ENCODE assay signal across 35 cellular contexts in genomic region chr12:28421374-28421773, GRCh38.
DNase-seq lines count a peak whose midpoint lies in the region; ATAC-seq, FAIRE-seq and TF ChIP-seq lines count a peak whose summit lies in the region.
"Had no signal": no experiment of that assay in that cellular context is flagged by ENCODE, and none has a peak within 500 bp of the region (broad histone marks: within the 10 kb centered on the region; RNA-seq: fewer than 3 reads in every experiment).

No MANE protein-coding gene starts in this region.

- H3K9me3 ChIP-seq in HEK293 (ENCODE audit: control insufficient read depth, insufficient read depth, low read depth, low read length) = no peaks in the 10 kb centered on the region
- H3K9me3 ChIP-seq in IMR-90 (ENCODE audit: control insufficient read depth, insufficient read depth, low read length) = peaks cover 2% of the 10 kb centered on the region; the same call in 1 of the 2 replicates
- H3K9me3 ChIP-seq in T-helper 17 cell (ENCODE audit: control insufficient read depth, low read length, poor library complexity, severe bottlenecking) = no peaks in the 10 kb centered on the region
- H3K9me3 ChIP-seq in K562 (replicated peaks; ENCODE audit: control insufficient read depth, insufficient read depth, low read depth, low read length) = no peaks in the 10 kb centered on the region
- no peaks in the 10 kb centered on the region for H3K9me3 ChIP-seq in OCI-LY7 (ENCODE audit: low read length)
- H3K9me3 ChIP-seq in CD4-positive, alpha-beta T cell (ENCODE audit: control insufficient read depth, low read length) = no peaks in the 10 kb centered on the region
- H3K9me3 ChIP-seq: A549, BE2C, BLaER1, Caco-2 had no signal

- no peak for TF ChIP-seq CTCF in HEK293 (tag by site-specific recombination; IDR thresholded peaks at IDR 0.05)
- no peak for TF ChIP-seq CTCF in IMR-90 (conservative IDR thresholded peaks at IDR 0.05; ENCODE audit: low read depth, low read length)
- TF ChIP-seq CTCF in K562 (IDR thresholded peaks at IDR 0.05 in 2 of 3, conservative IDR thresholded peaks at IDR 0.05 in 1 of 3; ENCODE audit: insufficient read depth in 2 of 3, low read depth in 1 of 3, low read length in 3 of 3) = no peak
- TF ChIP-seq CTCF in OCI-LY7 (conservative IDR thresholded peaks at IDR 0.05; ENCODE audit: low read length) = no peak
- no peak for TF ChIP-seq CTCF in CD4-positive, alpha-beta T cell (IDR thresholded peaks at IDR 0.05)

- H3K27me3 ChIP-seq in IMR-90 (ENCODE audit: control insufficient read depth, insufficient read depth, low read length) (no peaks in the 10 kb centered on the region), K562 (ENCODE audit: control insufficient read depth in 2 of 2, insufficient read depth in 2 of 2, low read length in 2 of 2) (no peaks in the 10 kb centered on the region)
- no peaks in the 10 kb centered on the region for H3K27me3 ChIP-seq in CD4-positive, alpha-beta T cell (ENCODE audit: control insufficient read depth, insufficient read depth, low read length)
- H3K27me3 ChIP-seq: BE2C; BLaER1; BLaER1 treated with 17β-estradiol and CSF1 and Interleukin-3, amounts not matched to agents 10 nM and 100 nM had no signal

- H4K5ac ChIP-seq in IMR-90 (ENCODE audit: low read depth, low read length) = no peak overlapping the region

- peak overlapping the region; percentile 25 for H2BK5ac ChIP-seq in IMR-90 (ENCODE audit: low read depth, low read length, poor library complexity, severe bottlenecking)

- no peak for TF ChIP-seq POLR2A in IMR-90 (IDR thresholded peaks at IDR 0.05; ENCODE audit: low read depth, low read length)
- TF ChIP-seq POLR2A in K562 (conservative IDR thresholded peaks at IDR 0.05) = no peak

- no peak overlapping the region for H2AK9ac ChIP-seq in IMR-90 (replicated peaks; ENCODE audit: low read depth, low read length, poor library complexity)

- no peaks in the 10 kb centered on the region for H3K9me2 ChIP-seq in OCI-LY7 (ENCODE audit: insufficient read depth, low read length)

- TF ChIP-seq EP300 in K562 (IDR thresholded peaks at IDR 0.05; ENCODE audit: low read length) = no peak

- no peak overlapping the region for H3K4me3 ChIP-seq in HEK293 (ENCODE audit: low read depth, low read length)
- H3K4me3 ChIP-seq in IMR-90 (ENCODE audit: insufficient read depth, low read depth, low read length) = no peak overlapping the region
- no peak overlapping the region for H3K4me3 ChIP-seq in K562
- H3K4me3 ChIP-seq in OCI-LY7 (ENCODE audit: low read depth, low read length, poor library complexity, severe bottlenecking) = no peak overlapping the region
- H3K4me3 ChIP-seq: A549; BLaER1; BLaER1 treated with 17β-estradiol and CSF1 and Interleukin-3, amounts not matched to agents 10 nM and 100 nM had no signal

- in situ Hi-C loops in IMR-90 (cut with MboI; ENCODE audit: low sequenced_read_pairs) = no loop called here
- in situ Hi-C loops in K562 (cut with MboI) = no loop called here

- H4K20me1 ChIP-seq in IMR-90 (ENCODE audit: insufficient read depth, low read length) (no peaks in the 10 kb centered on the region), K562 (replicated peaks; ENCODE audit: control insufficient read depth, insufficient read depth, low read length) (no peaks in the 10 kb centered on the region), OCI-LY7 (ENCODE audit: insufficient read depth, low read length) (no peaks in the 10 kb centered on the region)
- H4K20me1 ChIP-seq: BLaER1; BLaER1 treated with 17β-estradiol and CSF1 and Interleukin-3, amounts not matched to agents 10 nM and 100 nM had no signal

- DNase-seq in IMR-90 (no peak), T-helper 17 cell (no peak), K562 (ENCODE audit: extremely low read depth in 1 of 4, low spot score in 3 of 4) (no peak), OCI-LY7 (ENCODE audit: low spot score) (no peak), foreskin melanocyte (no peak), NCI-H226 (no peak)
- no peak for DNase-seq in CD4-positive, alpha-beta T cell
- DNase-seq: 8988T; ACHN; AML-193; BE2C; C1 segment of cervical spinal cord; Caco-2; Calu3; CD4-positive, CD25-positive, alpha-beta regulatory T cell; CD8-positive, alpha-beta memory T cell; CD8-positive, alpha-beta T cell; COR-L47; DMS 273 treated with DMSO at 0.1 percent for 48 hours; DMS153; DMS53; DMS79; DMS79 treated with DMSO at 0.1 percent for 48 hours; DND-41; EL had no signal

- no TSS peak for BruUV-seq in IMR-90 (replicated peaks; lab: Mats Ljungman, UMichigan)
- no TSS peak for BruUV-seq in K562 (replicated peaks; lab: Mats Ljungman, UMichigan)
- no TSS peak for BruUV-seq in OCI-LY7 (replicated peaks; lab: Mats Ljungman, UMichigan)

- peak overlapping the region; percentile 2 for H3K4me3 Mint-ChIP-seq in T-helper 17 cell
- H3K4me3 Mint-ChIP-seq in CD4-positive, alpha-beta T cell = no peak overlapping the region
- H3K4me3 Mint-ChIP-seq: B cell; CD14-positive monocyte; CD4-positive, alpha-beta memory T cell; CD4-positive, CD25-positive, alpha-beta regulatory T cell; CD8-positive, alpha-beta memory T cell; CD8-positive, alpha-beta T cell had no signal

- ATAC-seq in IMR-90 (ENCODE audit: low read depth) = no peak
- no peak for ATAC-seq in T-helper 17 cell
- no peak for ATAC-seq in K562
- ATAC-seq in CD4-positive, alpha-beta T cell (ENCODE audit: poor library complexity) = no peak
- ATAC-seq: A549; CD8-positive, alpha-beta T cell had no signal

- H3K9me3 Mint-ChIP-seq in CD4-positive, alpha-beta T cell = peaks cover 5% of the 10 kb centered on the region

- no peak overlapping the region for H3K56ac ChIP-seq in IMR-90 (ENCODE audit: extremely low read depth, insufficient read depth, low read length)

- H3K9ac ChIP-seq in IMR-90 (ENCODE audit: low read depth, low read length) (no peak overlapping the region), K562 (ENCODE audit: insufficient read depth in 1 of 2, low read depth in 2 of 2, low read length in 2 of 2) (no peak overlapping the region)
- H3K9ac ChIP-seq: BLaER1; BLaER1 treated with 17β-estradiol and CSF1 and Interleukin-3, amounts not matched to agents 10 nM and 100 nM had no signal

- no peak overlapping the region for H2BK20ac ChIP-seq in IMR-90 (ENCODE audit: low read depth, low read length)

- no peaks in the 10 kb centered on the region for H3K9me1 ChIP-seq in IMR-90 (ENCODE audit: insufficient read depth, low read length)
- no peaks in the 10 kb centered on the region for H3K9me1 ChIP-seq in K562 (ENCODE audit: control insufficient read depth, insufficient read depth, low read length)

- H4K8ac ChIP-seq in IMR-90 (ENCODE audit: low read depth in 2 of 2, low read length in 2 of 2) = no peak overlapping the region

- no CpG with 5 or more reads among the region's 1 CpG for WGBS in IMR-90 (ENCODE audit: extremely low coverage in 2 of 2, insufficient read length in 1 of 2), 2 experiments
- WGBS in K562 (ENCODE audit: insufficient coverage, low coverage, missing lambda C conversion rate) = 78% methylated on average over 1 of the region's 1 CpG

- H3K4me1 ChIP-seq in HEK293 (ENCODE audit: control insufficient read depth, insufficient read depth, low read length) (no peaks in the 10 kb centered on the region), IMR-90 (ENCODE audit: control insufficient read depth, insufficient read depth, low read length) (0 out of 2 replicates have a peak, but pooled peaks cover 1% of the 10 kb centered on the region), K562 (replicated peaks in 1 of 2; ENCODE audit: control insufficient read depth in 2 of 2, insufficient read depth in 2 of 2, low read length in 2 of 2) (no peaks in the 10 kb centered on the region; a peak in 1 of 5 replicates), OCI-LY7 (ENCODE audit: insufficient read depth, low read length, poor library complexity, severe bottlenecking) (no peaks in the 10 kb centered on the region)
- H3K4me1 ChIP-seq: A549; BE2C; BLaER1; BLaER1 treated with 17β-estradiol and CSF1 and Interleukin-3, amounts not matched to agents 10 nM and 100 nM; Caco-2 had no signal

- peaks cover 6% of the 10 kb centered on the region for H3K4me1 Mint-ChIP-seq in T-helper 17 cell
- no peaks in the 10 kb centered on the region for H3K4me1 Mint-ChIP-seq in CD4-positive, alpha-beta T cell (ENCODE audit: low read depth)
- H3K4me1 Mint-ChIP-seq: CD14-positive monocyte had no signal

- H2BK120ac ChIP-seq in IMR-90 (ENCODE audit: low read depth, low read length) = no peak overlapping the region

- H3K4me2 ChIP-seq in IMR-90 (ENCODE audit: low read depth, low read length) = no peak overlapping the region
- H3K4me2 ChIP-seq in K562 (ENCODE audit: insufficient read depth, low read length) = no peak overlapping the region
- H3K4me2 ChIP-seq in OCI-LY7 (ENCODE audit: low read length) = no peak overlapping the region
- H3K4me2 ChIP-seq: A549; BLaER1; BLaER1 treated with 17β-estradiol and CSF1 and Interleukin-3, amounts not matched to agents 10 nM and 100 nM had no signal

- H3K27ac Mint-ChIP-seq in T-helper 17 cell = no peak overlapping the region
- H3K27ac Mint-ChIP-seq in CD4-positive, alpha-beta T cell = no peak overlapping the region
- H3K27ac Mint-ChIP-seq: B cell; CD14-positive monocyte; CD4-positive, alpha-beta memory T cell; CD4-positive, CD25-positive, alpha-beta regulatory T cell; CD8-positive, alpha-beta memory T cell; CD8-positive, alpha-beta T cell had no signal

- H3K36me3 Mint-ChIP-seq in T-helper 17 cell (ENCODE audit: low read depth) = peaks cover 2% of the 10 kb centered on the region
- H3K36me3 Mint-ChIP-seq in CD4-positive, alpha-beta T cell (ENCODE audit: low read depth) = peaks cover 49% of the 10 kb centered on the region

- no peaks in the 10 kb centered on the region for H3K36me3 ChIP-seq in HEK293 (ENCODE audit: control insufficient read depth in 2 of 2, insufficient read depth in 1 of 2, low read length in 2 of 2)
- no peaks in the 10 kb centered on the region for H3K36me3 ChIP-seq in IMR-90 (ENCODE audit: control insufficient read depth, insufficient read depth, low read length)
- no peaks in the 10 kb centered on the region for H3K36me3 ChIP-seq in K562 (ENCODE audit: control insufficient read depth, insufficient read depth, low read length)
- no peaks in the 10 kb centered on the region for H3K36me3 ChIP-seq in OCI-LY7 (ENCODE audit: insufficient read depth, low read length)
- H3K36me3 ChIP-seq: BE2C, BLaER1 had no signal

- no peak for TF ChIP-seq RAD21 in IMR-90 (IDR thresholded peaks at IDR 0.05; ENCODE audit: low read length)
- TF ChIP-seq RAD21 in K562 (CRISPR knock-in tag; conservative IDR thresholded peaks at IDR 0.05 in 1 of 2, IDR thresholded peaks at IDR 0.05 in 1 of 2) = no peak

- H3K14ac ChIP-seq in IMR-90 (replicated peaks; ENCODE audit: low read depth, low read length) = no peak overlapping the region

- no peak overlapping the region; the same call in 2 of the 3 replicates for H2BK15ac ChIP-seq in IMR-90 (ENCODE audit: low read depth, low read length)

- CTCF ChIA-PET in HEK293 (lab: Yijun Ruan, JAX) = no interaction called here
- CTCF ChIA-PET in IMR-90 (lab: Yijun Ruan, JAX) = no interaction called here
- CTCF ChIA-PET in K562 (lab: Yijun Ruan, JAX; ENCODE audit: low intra/inter-chr PET ratio) = no interaction called here
- CTCF ChIA-PET in OCI-LY7 (lab: Charles Lee; ENCODE audit: unreplicated experiment) = no interaction called here
- CTCF ChIA-PET in CD4-positive, alpha-beta T cell (lab: Charles Lee) = no interaction called here

- POLR2A ChIA-PET in HEK293 (lab: Yijun Ruan, JAX) = no interaction called here
- POLR2A ChIA-PET in IMR-90 (lab: Charles Lee; ENCODE audit: unreplicated experiment) = no interaction called here
- POLR2A ChIA-PET in K562 (lab: Yijun Ruan, JAX) = no interaction called here
- POLR2A ChIA-PET in OCI-LY7 (lab: Charles Lee) = interaction anchor here (0.7 kb wide), 1 partner anchor 12 kb away, joined by 3 read pairs; no protein-coding TSS in a partner anchor
- POLR2A ChIA-PET in CD4-positive, alpha-beta T cell (lab: Charles Lee) = no interaction called here

- H3K27ac ChIP-seq in HEK293 (ENCODE audit: extremely low read depth, low read depth, low read length) (no peak overlapping the region), IMR-90 (ENCODE audit: insufficient read depth, low read length) (no peak overlapping the region), K562 (ENCODE audit: extremely low read depth, low read depth, low read length) (no peak overlapping the region), OCI-LY7 (ENCODE audit: low read depth, low read length, poor library complexity, severe bottlenecking) (no peak overlapping the region)
- no peak overlapping the region for H3K27ac ChIP-seq in CD4-positive, alpha-beta T cell (ENCODE audit: low read depth, low read length)
- H3K27ac ChIP-seq: 22Rv1; A549; BLaER1; BLaER1 treated with 17β-estradiol and CSF1 and Interleukin-3, amounts not matched to agents 10 nM and 100 nM; C4-2B had no signal

- H2AK5ac ChIP-seq in IMR-90 (ENCODE audit: low read depth, low read length) = no peak overlapping the region

- H3K79me2 ChIP-seq in K562 (ENCODE audit: control insufficient read depth, insufficient read depth, low read length) (no peaks in the 10 kb centered on the region), OCI-LY7 (ENCODE audit: insufficient read depth, low read depth, low read length) (no peaks in the 10 kb centered on the region)

- H3K18ac ChIP-seq in IMR-90 (ENCODE audit: low read depth, low read length) = no peak overlapping the region

- no peak for FAIRE-seq in K562 (lab: Jason Lieb, UNC)
- FAIRE-seq: A549, D721Med had no signal

- no peak overlapping the region for H4K91ac ChIP-seq in IMR-90 (ENCODE audit: insufficient read depth, low read depth, low read length)

- no peak overlapping the region for H2AFZ ChIP-seq in IMR-90 (replicated peaks; ENCODE audit: low read length, poor library complexity)
- no peak overlapping the region for H2AFZ ChIP-seq in K562 (ENCODE audit: low read depth, low read length)
- H2AFZ ChIP-seq in OCI-LY7 (ENCODE audit: low read length) = no peak overlapping the region

- H3K4ac ChIP-seq in IMR-90 (ENCODE audit: low read depth, low read length) = no peak overlapping the region

- H3K27me3 Mint-ChIP-seq in T-helper 17 cell = no peaks in the 10 kb centered on the region
- H3K27me3 Mint-ChIP-seq in CD4-positive, alpha-beta T cell = no peaks in the 10 kb centered on the region
- H3K27me3 Mint-ChIP-seq: B cell; CD4-positive, alpha-beta memory T cell; CD4-positive, CD25-positive, alpha-beta regulatory T cell; CD8-positive, alpha-beta memory T cell had no signal

- intact Hi-C loops in IMR-90 (cut with micrococcal nuclease) (no loop called here), K562 (cut with micrococcal nuclease) (no loop called here), OCI-LY7 (cut with micrococcal nuclease; ENCODE audit: unreplicated experiment) (no loop called here)
- intact Hi-C loops in CD4-positive, alpha-beta T cell (cut with DNase I, micrococcal nuclease) = no loop called here

- no peak overlapping the region for H3K23ac ChIP-seq in IMR-90 (ENCODE audit: low read depth, low read length)

- no peaks in the 10 kb centered on the region for H3K79me1 ChIP-seq in IMR-90 (ENCODE audit: low read depth in 1 of 2, low read length in 2 of 2)

- dilution Hi-C loops in IMR-90 (cut with HindIII; ENCODE audit: low sequenced_read_pairs, unreplicated experiment) = no loop called here

Comparison
In these comparisons a context has a peak if more than half of its experiments do, and no peak if none do; other contexts are left out.
1. Of the 44 proteins assayed by ChIP-seq in both K562 and HEK293: peak only in K562: none; only in HEK293: none; in both: ZNF146; in neither: 43.